18 cellular contexts compared by ENCODE assay signal in genomic region chr5:29307498-29307897, GRCh38.
DNase-seq lines count a peak whose midpoint lies in the region; ATAC-seq, FAIRE-seq and TF ChIP-seq lines count a peak whose summit lies in the region.
"Had no signal": no experiment of that assay in that cellular context is flagged by ENCODE, and none has a peak within 500 bp of the region (broad histone marks: within the 10 kb centered on the region; RNA-seq: fewer than 3 reads in every experiment).

No MANE protein-coding gene starts in this region.

- peak; percentile 50; the same call in 2 of the 3 replicates for ATAC-seq in RWPE2 (ENCODE audit: low read depth)
- ATAC-seq: CD8-positive, alpha-beta T cell; K562 had no signal

- peaks cover 5% of the 10 kb centered on the region for H3K4me1 ChIP-seq in RWPE2 (ENCODE audit: insufficient read depth, poor library complexity, severe bottlenecking)
- H3K4me1 ChIP-seq: BLaER1 treated with 17β-estradiol and CSF1 and Interleukin-3, amounts not matched to agents 10 nM and 100 nM had no signal

- DNase-seq in A172 (ENCODE audit: low spot score) (peak; percentile 3), NCI-H460 (ENCODE audit: extremely low read depth, low read depth) (peak; percentile 11), RWPE2 (ENCODE audit: low spot score) (no peak), H54 (ENCODE audit: insufficient read length, low spot score) (no peak), T-helper 9 cell (no peak), amniotic stem cell (lab: John Stamatoyannopoulos, UW) (no peak)
- DNase-seq: CD8-positive, alpha-beta T cell; DMS 273 treated with DMSO at 0.1 percent for 48 hours; DMS79; GDM1; GM23248; HCEC 1CT; IMR-90 had no signal

- no peak overlapping the region for H3K27ac ChIP-seq in RWPE2 (ENCODE audit: poor library complexity, severe bottlenecking)
- H3K27ac ChIP-seq: BLaER1 treated with 17β-estradiol and CSF1 and Interleukin-3, amounts not matched to agents 10 nM and 100 nM; GM23248 had no signal

- H3K4me3 ChIP-seq in RWPE2 (ENCODE audit: severe bottlenecking): no peak overlapping the region
- H3K4me3 ChIP-seq: BLaER1 treated with 17β-estradiol and CSF1 and Interleukin-3, amounts not matched to agents 10 nM and 100 nM; GM23248; K562 had no signal

- no peaks in the 10 kb centered on the region for H3K36me3 ChIP-seq in RWPE2 (ENCODE audit: low read depth)
- H3K36me3 ChIP-seq: BLaER1 treated with 17β-estradiol and CSF1 and Interleukin-3, amounts not matched to agents 10 nM and 100 nM had no signal

- TF ChIP-seq CTCF in RWPE2 (IDR thresholded peaks at IDR 0.05; ENCODE audit: poor library complexity, severe bottlenecking): no peak

- TF ChIP-seq POLR2A in H54 (IDR thresholded peaks at IDR 0.05; ENCODE audit: low read depth, low read length): no peak

- no peaks in the 10 kb centered on the region for H3K9me3 ChIP-seq in RWPE2 (ENCODE audit: severe bottlenecking)
- H3K9me3 ChIP-seq: BLaER1 treated with 17β-estradiol and CSF1 and Interleukin-3, amounts not matched to agents 10 nM and 100 nM had no signal

- no peak for FAIRE-seq in H54 (lab: Jason Lieb, UNC)
- FAIRE-seq: GM12892, GM18507, HTR-8/SVneo, K562 had no signal

- no peaks in the 10 kb centered on the region for H3K27me3 ChIP-seq in RWPE2 (ENCODE audit: insufficient read depth, poor library complexity, severe bottlenecking)
- H3K27me3 ChIP-seq: BLaER1 treated with 17β-estradiol and CSF1 and Interleukin-3, amounts not matched to agents 10 nM and 100 nM had no signal

Comparison
In these comparisons a context has a peak if more than half of its experiments do, and no peak if none do; other contexts are left out.
1. DNase-seq: peak in A172 (single experiment) and NCI-H460 (single experiment); none in RWPE2 (single experiment), H54 (single experiment), T-helper 9 cell (single experiment) and amniotic stem cell (single experiment).